In genomic region chr18:78492813-78493371, GRCh38 we compare ENCODE assay signal across 15 cellular contexts.
DNase-seq lines count a peak whose midpoint lies in the region; ATAC-seq, FAIRE-seq and TF ChIP-seq lines count a peak whose summit lies in the region.
"Had no signal": no experiment of that assay in that cellular context is flagged by ENCODE, and none has a peak within 500 bp of the region (broad histone marks: within the 10 kb centered on the region; RNA-seq: fewer than 3 reads in every experiment).

No MANE protein-coding gene starts in this region.

- no peak overlapping the region for H3K18ac ChIP-seq in H1 (ENCODE audit: extremely low read depth, low read length)

- H3K4me3 Mint-ChIP-seq in activated CD4-positive, alpha-beta memory T cell treated with anti-CD3 and anti-CD28 coated beads for 36 hours, result no peak overlapping the region
- H3K4me3 Mint-ChIP-seq in activated CD4-positive, alpha-beta memory T cell treated with anti-CD3 and anti-CD28 coated beads, Interleukin-2, amount 10 ng/mL, durations not matched to agents 7 days and 5 days, result no peak overlapping the region
- no peak overlapping the region for H3K4me3 Mint-ChIP-seq in activated T-helper 2 cell treated with anti-CD3 and anti-CD28 coated beads, Interferon-gamma antibody, Interleukin-2, Interleukin-4, amounts not matched to agents 10 μg/mL and 5 μg/mL and 100 μg/mL, durations not matched to agents 14 hours and 24 hours and 36 hours (ENCODE audit: low read depth)
- H3K4me3 Mint-ChIP-seq: CD8-positive, alpha-beta memory T cell had no signal

- H3K23ac ChIP-seq in H1 (ENCODE audit: insufficient read length), result no peak overlapping the region

- H3K9me3 ChIP-seq in DND-41 (ENCODE audit: insufficient read depth, low read length, severe bottlenecking) (peaks cover 2% of the 10 kb centered on the region), H1 (ENCODE audit: insufficient read depth in 2 of 2, low read depth in 1 of 2, low read length in 1 of 2) (peaks cover 2 to 7% of the 10 kb centered on the region in 2 experiments; a peak in 3 of 4 replicates), tibial nerve (peaks cover 0 to 21% (median 0%) of the 10 kb centered on the region in 4 donors)
- H3K9me3 ChIP-seq: Caco-2 had no signal

- H4K20me1 ChIP-seq in DND-41 (ENCODE audit: insufficient read depth, low read length) (no peaks in the 10 kb centered on the region), H1 (replicated peaks in 1 of 2; ENCODE audit: control insufficient read depth in 1 of 2, insufficient read depth in 2 of 2, low read length in 2 of 2) (no peaks in the 10 kb centered on the region)
- H4K20me1 ChIP-seq: BLaER1 had no signal

- H3K14ac ChIP-seq in H1 (ENCODE audit: insufficient read length), result no peak overlapping the region

- no peaks in the 10 kb centered on the region for H3K27me3 Mint-ChIP-seq in activated CD4-positive, alpha-beta memory T cell treated with anti-CD3 and anti-CD28 coated beads for 36 hours
- no peaks in the 10 kb centered on the region for H3K27me3 Mint-ChIP-seq in activated CD4-positive, alpha-beta memory T cell treated with anti-CD3 and anti-CD28 coated beads, Interleukin-2, amount 10 ng/mL, durations not matched to agents 7 days and 5 days
- no peaks in the 10 kb centered on the region for H3K27me3 Mint-ChIP-seq in activated T-helper 2 cell treated with anti-CD3 and anti-CD28 coated beads, Interferon-gamma antibody, Interleukin-2, Interleukin-4, amounts not matched to agents 10 μg/mL and 5 μg/mL and 100 μg/mL, durations not matched to agents 14 hours and 24 hours and 36 hours (ENCODE audit: low read depth)
- H3K27me3 Mint-ChIP-seq: CD8-positive, alpha-beta memory T cell had no signal

- H3K4ac ChIP-seq in H1 (replicated peaks; ENCODE audit: insufficient read length, low read depth, low read length), result no peak overlapping the region

- H3K4me3 ChIP-seq in DND-41 (ENCODE audit: low read depth in 1 of 2, low read length in 2 of 2) (no peak overlapping the region), H1 (ENCODE audit: extremely low read depth in 1 of 4, insufficient read depth in 2 of 4, low read depth in 3 of 4, low read length in 4 of 4) (no peak overlapping the region), tibial nerve (no peak overlapping the region)
- H3K4me3 ChIP-seq: BLaER1 had no signal

- POLR2A ChIA-PET in activated CD4-positive, alpha-beta memory T cell treated with anti-CD3 and anti-CD28 coated beads for 36 hours (lab: Charles Lee), result no interaction called here
- POLR2A ChIA-PET in activated CD4-positive, alpha-beta memory T cell treated with anti-CD3 and anti-CD28 coated beads, Interleukin-2, amount 10 ng/mL, durations not matched to agents 7 days and 5 days (lab: Charles Lee), result no interaction called here
- POLR2A ChIA-PET in H1 (lab: Charles Lee; ENCODE audit: partially characterized antibody), result no interaction called here

- 97% methylated on average over 10 of the region's 16 CpGs; no CpG with 5 or more reads in 1 of the 2 experiments for WGBS in H1 (ENCODE audit: extremely low coverage in 1 of 2, insufficient coverage in 1 of 2, insufficient read length in 1 of 2, insufficient replicate concordance in 2 of 2, low coverage in 1 of 2, low lambda C conversion rate in 2 of 2, missing lambda C conversion rate in 1 of 2), 2 experiments
- WGBS in tibial nerve, 2 donors, result 91 to 95% methylated on average over 16 of the region's 16 CpGs

- H3K27ac ChIP-seq in DND-41 (ENCODE audit: low read length) (no peak overlapping the region), H1 (ENCODE audit: low read depth, low read length) (no peak overlapping the region), tibial nerve (no peak overlapping the region)
- H3K27ac ChIP-seq: BLaER1 had no signal

- H4K8ac ChIP-seq in H1 (ENCODE audit: extremely low read depth, insufficient read depth, low read length), result no peak overlapping the region; the same call in 1 of the 2 replicates

- TF ChIP-seq POLR2A in H1 (IDR thresholded peaks at IDR 0.05; ENCODE audit: control extremely low read depth in 1 of 2, low read depth in 2 of 2, low read length in 2 of 2) (no peak), tibial nerve (IDR thresholded peaks at IDR 0.05) (no peak)

- H3K36me3 Mint-ChIP-seq in activated CD4-positive, alpha-beta memory T cell treated with anti-CD3 and anti-CD28 coated beads for 36 hours, result no peaks in the 10 kb centered on the region
- no peaks in the 10 kb centered on the region for H3K36me3 Mint-ChIP-seq in activated CD4-positive, alpha-beta memory T cell treated with anti-CD3 and anti-CD28 coated beads, Interleukin-2, amount 10 ng/mL, durations not matched to agents 7 days and 5 days (ENCODE audit: low read depth)
- H3K36me3 Mint-ChIP-seq in activated T-helper 2 cell treated with anti-CD3 and anti-CD28 coated beads, Interferon-gamma antibody, Interleukin-2, Interleukin-4, amounts not matched to agents 10 μg/mL and 5 μg/mL and 100 μg/mL, durations not matched to agents 14 hours and 24 hours and 36 hours (ENCODE audit: low read depth), result no peaks in the 10 kb centered on the region
- H3K36me3 Mint-ChIP-seq: CD8-positive, alpha-beta memory T cell had no signal

- no peaks in the 10 kb centered on the region for H3K4me1 Mint-ChIP-seq in activated CD4-positive, alpha-beta memory T cell treated with anti-CD3 and anti-CD28 coated beads for 36 hours (ENCODE audit: low read depth)
- H3K4me1 Mint-ChIP-seq in activated CD4-positive, alpha-beta memory T cell treated with anti-CD3 and anti-CD28 coated beads, Interleukin-2, amount 10 ng/mL, durations not matched to agents 7 days and 5 days, result no peaks in the 10 kb centered on the region
- H3K4me1 Mint-ChIP-seq in activated T-helper 2 cell treated with anti-CD3 and anti-CD28 coated beads, Interferon-gamma antibody, Interleukin-2, Interleukin-4, amounts not matched to agents 10 μg/mL and 5 μg/mL and 100 μg/mL, durations not matched to agents 14 hours and 24 hours and 36 hours (ENCODE audit: low read depth), result no peaks in the 10 kb centered on the region
- H3K4me1 Mint-ChIP-seq: CD8-positive, alpha-beta memory T cell had no signal

- no peak overlapping the region for H3K56ac ChIP-seq in H1 (replicated peaks; ENCODE audit: insufficient read length, low read depth, low read length)

- H2AFZ ChIP-seq in DND-41 (ENCODE audit: low read depth, low read length) (no peak overlapping the region), H1 (ENCODE audit: low read length) (no peak overlapping the region)

- peaks cover 13% of the 10 kb centered on the region for H3K9me3 Mint-ChIP-seq in activated CD4-positive, alpha-beta memory T cell treated with anti-CD3 and anti-CD28 coated beads for 36 hours
- peaks cover 20% of the 10 kb centered on the region for H3K9me3 Mint-ChIP-seq in activated CD4-positive, alpha-beta memory T cell treated with anti-CD3 and anti-CD28 coated beads, Interleukin-2, amount 10 ng/mL, durations not matched to agents 7 days and 5 days
- H3K9me3 Mint-ChIP-seq in activated T-helper 2 cell treated with anti-CD3 and anti-CD28 coated beads, Interferon-gamma antibody, Interleukin-2, Interleukin-4, amounts not matched to agents 10 μg/mL and 5 μg/mL and 100 μg/mL, durations not matched to agents 14 hours and 24 hours and 36 hours, result peaks cover 34% of the 10 kb centered on the region

- H2BK20ac ChIP-seq in H1 (ENCODE audit: low read length), result no peak overlapping the region

- no peaks in the 10 kb centered on the region for H3K79me1 ChIP-seq in H1 (ENCODE audit: low read depth, low read length)

- H3K27me3 ChIP-seq in DND-41 (ENCODE audit: insufficient read depth, low read length, poor library complexity), result no peaks in the 10 kb centered on the region
- H3K27me3 ChIP-seq in H1 (replicated peaks in 1 of 4; ENCODE audit: control insufficient read depth in 3 of 4, extremely low read depth in 1 of 4, insufficient read depth in 3 of 4, low read length in 3 of 4), result no peaks in the 10 kb centered on the region
- H3K27me3 ChIP-seq in tibial nerve, result no peaks in the 10 kb centered on the region
- H3K27me3 ChIP-seq: BLaER1 had no signal

- H3K4me2 ChIP-seq in DND-41 (ENCODE audit: insufficient read depth, low read length) (no peak overlapping the region), H1 (ENCODE audit: insufficient read depth in 1 of 2, low read depth in 2 of 2, low read length in 2 of 2) (no peak overlapping the region)
- H3K4me2 ChIP-seq: BLaER1 had no signal

- H2BK12ac ChIP-seq in H1 (ENCODE audit: low read depth, low read length), result no peak overlapping the region

- no peaks in the 10 kb centered on the region for H3K23me2 ChIP-seq in H1 (ENCODE audit: low read depth, low read length)

- intact Hi-C loops in activated CD4-positive, alpha-beta memory T cell treated with anti-CD3 and anti-CD28 coated beads for 36 hours (cut with micrococcal nuclease), result no loop called here
- intact Hi-C loops in posterior vena cava (cut with DNase I), result no loop called here
- intact Hi-C loops in activated T-helper 2 cell treated with anti-CD3 and anti-CD28 coated beads, Interferon-gamma antibody, Interleukin-2, Interleukin-4, amounts not matched to agents 10 μg/mL and 5 μg/mL and 100 μg/mL, durations not matched to agents 14 hours and 24 hours and 36 hours (cut with micrococcal nuclease), result no loop called here

- TF ChIP-seq EP300 in H1 (IDR thresholded peaks at IDR 0.05; ENCODE audit: borderline replicate concordance in 1 of 2, low read depth in 2 of 2, low read length in 2 of 2) (no peak), tibial nerve (IDR thresholded peaks at IDR 0.05) (no peak)

- no peak for FAIRE-seq in H1 (lab: Jason Lieb, UNC)
- FAIRE-seq: GM19239 had no signal

- H3K36me3 ChIP-seq in DND-41 (ENCODE audit: insufficient read depth, low read length) (no peaks in the 10 kb centered on the region), H1 (ENCODE audit: control insufficient read depth in 2 of 4, insufficient read depth in 4 of 4, low read length in 3 of 4) (no peaks in the 10 kb centered on the region), tibial nerve (no peaks in the 10 kb centered on the region)
- H3K36me3 ChIP-seq: BLaER1 had no signal

- H3K4me1 ChIP-seq in DND-41 (ENCODE audit: insufficient read depth, low read length) (no peaks in the 10 kb centered on the region), H1 (replicated peaks in 1 of 4; ENCODE audit: control insufficient read depth in 3 of 4, insufficient read depth in 4 of 4, low read length in 3 of 4) (no peaks in the 10 kb centered on the region), tibial nerve (no peaks in the 10 kb centered on the region)
- H3K4me1 ChIP-seq: BLaER1, Caco-2 had no signal

- H4K91ac ChIP-seq in H1 (replicated peaks; ENCODE audit: insufficient read length, low read length), result peak overlapping the region; percentile 25

- H3K79me2 ChIP-seq in DND-41 (ENCODE audit: insufficient read depth, low read length), result no peaks in the 10 kb centered on the region
- no peaks in the 10 kb centered on the region for H3K79me2 ChIP-seq in H1 (ENCODE audit: control insufficient read depth in 1 of 2, insufficient read depth in 2 of 2, low read length in 2 of 2)

- CTCF ChIA-PET in activated CD4-positive, alpha-beta memory T cell treated with anti-CD3 and anti-CD28 coated beads for 36 hours (lab: Charles Lee), result no interaction called here
- CTCF ChIA-PET in activated CD4-positive, alpha-beta memory T cell treated with anti-CD3 and anti-CD28 coated beads, Interleukin-2, amount 10 ng/mL, durations not matched to agents 7 days and 5 days (lab: Charles Lee), result no interaction called here
- CTCF ChIA-PET in H1 (lab: Charles Lee; ENCODE audit: partially characterized antibody), result no interaction called here

- 0 out of 3 replicates have a peak, but pooled peaks have one; percentile 31 for ATAC-seq in DND-41 (ENCODE audit: insufficient read depth, low read depth)
- ATAC-seq: HCT116 had no signal

- H2BK5ac ChIP-seq in H1 (ENCODE audit: low read depth, low read length), result no peak overlapping the region

- H2BK120ac ChIP-seq in H1 (replicated peaks; ENCODE audit: low read depth, low read length), result no peak overlapping the region

- no peak for DNase-seq in activated CD4-positive, alpha-beta memory T cell treated with anti-CD3 and anti-CD28 coated beads for 36 hours
- no peak for DNase-seq in activated CD4-positive, alpha-beta memory T cell treated with anti-CD3 and anti-CD28 coated beads, Interleukin-2, amount 10 ng/mL, durations not matched to agents 7 days and 5 days
- DNase-seq in DND-41, result no peak
- no peak for DNase-seq in H1 (ENCODE audit: low read depth in 1 of 2, low spot score in 2 of 2)
- DNase-seq in posterior vena cava (ENCODE audit: low spot score), result peak; percentile 70
- no peak for DNase-seq in tibial nerve (ENCODE audit: low spot score in 2 of 2)
- no peak for DNase-seq in activated T-helper 2 cell treated with anti-CD3 and anti-CD28 coated beads, Interferon-gamma antibody, Interleukin-2, Interleukin-4, amounts not matched to agents 10 μg/mL and 5 μg/mL and 100 μg/mL, durations not matched to agents 14 hours and 24 hours and 36 hours (ENCODE audit: low spot score)
- DNase-seq: 8988T; AML-193; Caco-2; CD8-positive, alpha-beta memory T cell; GF-D8 had no signal

- H3K9ac ChIP-seq in DND-41 (ENCODE audit: low read depth, low read length) (no peak overlapping the region), H1 (replicated peaks in 1 of 4; ENCODE audit: extremely low read depth in 1 of 4, low read depth in 3 of 4, low read length in 3 of 4) (no peak overlapping the region)
- H3K9ac ChIP-seq: BLaER1 had no signal

- H3K27ac Mint-ChIP-seq in activated CD4-positive, alpha-beta memory T cell treated with anti-CD3 and anti-CD28 coated beads for 36 hours, result peak overlapping the region; percentile 28
- H3K27ac Mint-ChIP-seq in activated CD4-positive, alpha-beta memory T cell treated with anti-CD3 and anti-CD28 coated beads, Interleukin-2, amount 10 ng/mL, durations not matched to agents 7 days and 5 days, result no peak overlapping the region
- H3K27ac Mint-ChIP-seq in activated T-helper 2 cell treated with anti-CD3 and anti-CD28 coated beads, Interferon-gamma antibody, Interleukin-2, Interleukin-4, amounts not matched to agents 10 μg/mL and 5 μg/mL and 100 μg/mL, durations not matched to agents 14 hours and 24 hours and 36 hours, result no peak overlapping the region
- H3K27ac Mint-ChIP-seq: CD8-positive, alpha-beta memory T cell had no signal

- H2AK5ac ChIP-seq in H1 (ENCODE audit: low read depth, low read length), result peak overlapping the region; percentile 90; the same call in 1 of the 2 replicates

- H4K5ac ChIP-seq in H1 (ENCODE audit: insufficient read length, low read depth, low read length), result no peak overlapping the region

- no peak for TF ChIP-seq RAD21 in H1 (IDR thresholded peaks at IDR 0.05 in 1 of 2, conservative IDR thresholded peaks at IDR 0.05 in 1 of 2; ENCODE audit: low read depth in 2 of 2, low read length in 2 of 2)

- no peak overlapping the region for H2BK15ac ChIP-seq in H1 (ENCODE audit: low read length)

- TF ChIP-seq CTCF in DND-41 (IDR thresholded peaks at IDR 0.05; ENCODE audit: borderline replicate concordance, extremely low read depth, low read length, poor library complexity, severe bottlenecking) (no peak), H1 (IDR thresholded peaks at IDR 0.05; ENCODE audit: control extremely low read depth in 1 of 3, insufficient read depth in 1 of 3, low read depth in 1 of 3, low read length in 3 of 3) (no peak), tibial nerve (IDR thresholded peaks at IDR 0.05) (no peak)
